ENCODE assay signal across 8 cellular contexts in genomic region chr6:138988469-138988834, GRCh38. TPM values are rescaled to one million over a fixed set of nuclear protein-coding genes. Genes with fewer than 3 reads are reported as not detected.
DNase-seq lines count a peak whose midpoint lies in the region; ATAC-seq and TF ChIP-seq lines count a peak whose summit lies in the region.

No MANE protein-coding gene starts in this region.

- TF ChIP-seq POLR2A in uterus (IDR thresholded peaks at IDR 0.05): no peak

- H3K4me3 ChIP-seq in CD4-positive, CD25-positive, alpha-beta regulatory T cell (ENCODE audit: low read depth, low read length): peak overlapping the region; percentile 89
- peak overlapping the region; percentile 95 for H3K4me3 ChIP-seq in HUES48 (ENCODE audit: low read depth, low read length)
- peak overlapping the region; percentile 92 for H3K4me3 ChIP-seq in adipocyte (ENCODE audit: low read length)
- H3K4me3 ChIP-seq in uterus: peak overlapping the region; percentile 60 to 80

- peaks cover 16% of the 10 kb centered on the region for H3K27me3 Mint-ChIP-seq in CD4-positive, CD25-positive, alpha-beta regulatory T cell
- H3K27me3 Mint-ChIP-seq in memory B cell: no peaks in the 10 kb centered on the region

- H3K27ac ChIP-seq in CD4-positive, CD25-positive, alpha-beta regulatory T cell (ENCODE audit: insufficient read depth, low read length, poor library complexity, severe bottlenecking): peak overlapping the region; percentile 76
- H3K27ac ChIP-seq in HUES48 (ENCODE audit: low read depth, low read length) (no peak overlapping the region), uterus (peak overlapping the region; percentile 80 to 85)

- ATAC-seq in CD4-positive, CD25-positive, alpha-beta regulatory T cell (ENCODE audit: low read depth in 2 of 2): peak; percentile 6
- ATAC-seq in GM19395 (IDR thresholded peaks at IDR 0.05; ENCODE audit: unreplicated experiment) (peak; percentile 27), memory B cell (ENCODE audit: low read depth) (peak; percentile 4)

- H3K9me3 Mint-ChIP-seq in CD4-positive, CD25-positive, alpha-beta regulatory T cell: no peaks in the 10 kb centered on the region
- no peaks in the 10 kb centered on the region for H3K9me3 Mint-ChIP-seq in memory B cell

- no peaks in the 10 kb centered on the region for H3K9me3 ChIP-seq in CD4-positive, CD25-positive, alpha-beta regulatory T cell (ENCODE audit: control insufficient read depth in 2 of 2, low read length in 2 of 2)
- H3K9me3 ChIP-seq in HUES48 (ENCODE audit: control insufficient read depth, insufficient read depth, low read length) (no peaks in the 10 kb centered on the region), adipocyte (ENCODE audit: control insufficient read depth, low read length) (no peaks in the 10 kb centered on the region), uterus (no peaks in the 10 kb centered on the region)

- peak overlapping the region; percentile 86 to 97 (median 92) for H3K27ac Mint-ChIP-seq in CD4-positive, CD25-positive, alpha-beta regulatory T cell
- peak overlapping the region; percentile 95 for H3K27ac Mint-ChIP-seq in memory B cell

- peaks cover 7 to 16% (median 12%) of the 10 kb centered on the region in 4 donors for H3K4me1 Mint-ChIP-seq in CD4-positive, CD25-positive, alpha-beta regulatory T cell
- H3K4me1 Mint-ChIP-seq in memory B cell: peaks cover 11% of the 10 kb centered on the region

- no peak for TF ChIP-seq CTCF in uterus (IDR thresholded peaks at IDR 0.05)

- H3K9ac ChIP-seq in HUES48 (ENCODE audit: low read depth, low read length): no peak overlapping the region
- peak overlapping the region; percentile 89 for H3K9ac ChIP-seq in adipocyte (ENCODE audit: low read length)

- no peaks in the 10 kb centered on the region for H3K36me3 Mint-ChIP-seq in CD4-positive, CD25-positive, alpha-beta regulatory T cell
- no peaks in the 10 kb centered on the region for H3K36me3 Mint-ChIP-seq in memory B cell

- no peak for DNase-seq in CD4-positive, CD25-positive, alpha-beta regulatory T cell
- DNase-seq in adipocyte (ENCODE audit: low read depth): no peak
- no peak for DNase-seq in memory B cell (ENCODE audit: low spot score in 2 of 2)
- DNase-seq in uterus: no peak
- no peak for DNase-seq in midbrain (lab: John Stamatoyannopoulos, UW)
- DNase-seq in NCI-H2227 (lab: John Stamatoyannopoulos, UW; ENCODE audit: unreplicated experiment): no peak

- no peaks in the 10 kb centered on the region for H3K36me3 ChIP-seq in CD4-positive, CD25-positive, alpha-beta regulatory T cell (ENCODE audit: control insufficient read depth, insufficient read depth, low read length)
- H3K36me3 ChIP-seq in HUES48 (ENCODE audit: control insufficient read depth, insufficient read depth, low read length): no peaks in the 10 kb centered on the region
- no peaks in the 10 kb centered on the region for H3K36me3 ChIP-seq in adipocyte (ENCODE audit: control insufficient read depth, insufficient read depth, low read length, severe bottlenecking)
- no peaks in the 10 kb centered on the region for H3K36me3 ChIP-seq in uterus

- H3K27me3 ChIP-seq in CD4-positive, CD25-positive, alpha-beta regulatory T cell (ENCODE audit: control insufficient read depth, insufficient read depth, low read length): peaks cover 3% of the 10 kb centered on the region
- H3K27me3 ChIP-seq in HUES48 (ENCODE audit: control insufficient read depth, insufficient read depth, low read length) (no peaks in the 10 kb centered on the region), adipocyte (replicated peaks; ENCODE audit: control insufficient read depth, insufficient read depth, low read length) (no peaks in the 10 kb centered on the region), uterus (no peaks in the 10 kb centered on the region)

- H3K4me1 ChIP-seq in CD4-positive, CD25-positive, alpha-beta regulatory T cell (ENCODE audit: control insufficient read depth, insufficient read depth, low read length, poor library complexity, severe bottlenecking): peaks cover 48% of the 10 kb centered on the region
- H3K4me1 ChIP-seq in HUES48 (ENCODE audit: control insufficient read depth, insufficient read depth, low read length) (peaks cover 26% of the 10 kb centered on the region), adipocyte (ENCODE audit: control insufficient read depth, insufficient read depth, low read length) (peaks cover 23% of the 10 kb centered on the region), uterus (peaks cover 0 to 4% of the 10 kb centered on the region in 2 donors)

- peak overlapping the region in 3 of 4 donors; percentile 89 to 95 (median 93) for H3K4me3 Mint-ChIP-seq in CD4-positive, CD25-positive, alpha-beta regulatory T cell
- peak overlapping the region; percentile 96 for H3K4me3 Mint-ChIP-seq in memory B cell

- intact Hi-C loops in uterus (cut with DNase I; ENCODE audit: low total_unique reads): no loop called here

RNA-seq across cellular contexts. Expression of gene REPS1, which starts 0.4 kb away (rescaled TPM):
- 55.4 TPM for total RNA-seq in CD4-positive, CD25-positive, alpha-beta regulatory T cell
- 10 to 100 TPM; 16.1 to 25.8 (median 24.2) TPM for polyA plus RNA-seq in CD4-positive, CD25-positive, alpha-beta regulatory T cell
- total RNA-seq in uterus: 100 to 1,000 TPM in 1 of 4 donors, 10 to 100 TPM in 3; 36.5 to 266 (median 70.7) TPM

RNA-seq across cellular contexts. Expression of gene ABRACL, which starts 40.1 kb away (rescaled TPM):
- total RNA-seq in CD4-positive, CD25-positive, alpha-beta regulatory T cell: 43.8 TPM
- 100 to 1,000 TPM; 160 to 194 (median 172) TPM for polyA plus RNA-seq in CD4-positive, CD25-positive, alpha-beta regulatory T cell
- total RNA-seq in uterus: 1 to 10 TPM in 3 of 4 donors, not detected in 1; 6.2 to 10.0 (median 6.2) TPM
